12 cellular contexts compared by ENCODE assay signal in the genomic region with DNA sequence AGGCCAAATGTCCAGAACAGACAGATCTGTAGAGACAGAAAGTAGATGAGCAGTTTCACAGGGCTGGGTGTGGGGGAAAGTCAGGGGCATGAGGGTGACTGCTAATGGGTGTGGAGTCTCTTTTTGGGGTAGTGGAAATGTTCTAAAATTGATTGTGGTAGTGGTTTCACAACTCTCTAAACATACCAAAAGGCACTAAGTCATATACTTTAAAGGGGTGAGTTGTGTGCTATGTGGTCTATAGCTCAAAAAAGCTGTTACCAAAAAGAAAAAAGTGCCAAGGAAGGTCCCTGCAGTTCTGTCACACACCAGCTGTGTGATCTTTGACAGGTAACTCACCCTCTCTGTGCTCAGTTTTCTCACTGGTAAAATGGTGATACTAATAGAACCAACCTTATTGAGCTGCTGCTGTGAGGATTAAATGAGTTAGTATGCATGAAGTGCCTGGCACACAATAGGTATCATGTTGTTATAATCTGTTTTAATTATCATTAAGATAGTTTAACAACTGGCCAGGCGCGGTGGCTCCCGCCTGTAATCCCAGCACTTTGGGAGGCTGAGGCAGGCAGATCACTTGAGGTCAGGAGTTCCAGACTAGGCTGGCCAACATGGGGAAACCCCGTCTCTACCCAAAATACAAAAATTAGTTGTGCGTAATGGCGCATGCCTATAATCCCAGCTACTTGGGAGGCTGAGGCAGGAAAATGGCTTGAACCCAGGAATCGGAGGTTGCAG. TPM values are rescaled to one million over a fixed set of nuclear protein-coding genes. Genes with fewer than 3 reads are reported as not detected.
A peak's percentile ranks its signal among the peaks of the same experiment; 100 is the strongest.
DNase-seq lines count a peak whose midpoint lies in the region; ATAC-seq, FAIRE-seq and TF ChIP-seq lines count a peak whose summit lies in the region.
"Had no signal": no experiment of that assay in that cellular context is flagged by ENCODE, and none has a peak within 500 bp of the region (broad histone marks: within the 10 kb centered on the region; RNA-seq: fewer than 3 reads in every experiment).

No MANE protein-coding gene starts in this region.

- H3K4me3 ChIP-seq in GM06990 (replicated peaks; ENCODE audit: low read depth, low read length) (no peak overlapping the region), GM12878 (no peak overlapping the region), WERI-Rb-1 (ENCODE audit: low read depth, low read length) (no peak overlapping the region), SK-N-SH (ENCODE audit: low read depth in 2 of 2, low read length in 1 of 2) (no peak overlapping the region)
- H3K4me3 ChIP-seq: GM23338, right lobe of liver had no signal

- peak; percentile 50 for DNase-seq in GM06990 (ENCODE audit: extremely low read depth, insufficient read length)
- no peak for DNase-seq in GM12878 (ENCODE audit: low read depth, low spot score)
- DNase-seq in 8988T: no peak
- DNase-seq in WERI-Rb-1: no peak
- no peak for DNase-seq in NCI-H524 treated with DMSO at 0.1 percent for 48 hours (lab: John Stamatoyannopoulos, UW)
- no peak for DNase-seq in SK-N-SH
- DNase-seq: Caco-2, right lobe of liver had no signal

- BruUV-seq in GM12878 (replicated peaks; lab: Mats Ljungman, UMichigan): no TSS peak

- TF ChIP-seq CTCF in GM06990 (IDR thresholded peaks at IDR 0.05; ENCODE audit: insufficient read depth, low read length, poor library complexity, severe bottlenecking): no peak
- no peak for TF ChIP-seq CTCF in GM12878 (IDR thresholded peaks at IDR 0.05 in 2 of 3, conservative IDR thresholded peaks at IDR 0.05 in 1 of 3; ENCODE audit: control insufficient read depth in 2 of 3, extremely low read depth in 1 of 3, insufficient read depth in 1 of 3, low read depth in 3 of 3, low read length in 3 of 3)
- no peak for TF ChIP-seq CTCF in WERI-Rb-1 (IDR thresholded peaks at IDR 0.05; ENCODE audit: low read depth, low read length)
- no peak for TF ChIP-seq CTCF in SK-N-SH (IDR thresholded peaks at IDR 0.05)

- no peaks in the 10 kb centered on the region for H3K9me2 ChIP-seq in SK-N-SH

- TF ChIP-seq EP300 in GM12878 (IDR thresholded peaks at IDR 0.05; ENCODE audit: borderline replicate concordance in 1 of 2, control insufficient read depth in 1 of 2, low read depth in 2 of 2, low read length in 2 of 2) (0 out of 4 replicates have a peak, but pooled peaks of 1 of the 2 experiments have one; percentile 38), SK-N-SH (IDR thresholded peaks at IDR 0.05; ENCODE audit: borderline replicate concordance in 1 of 2, low read depth in 1 of 2, low read length in 1 of 2) (no peak)

- peaks cover 6% of the 10 kb centered on the region for H3K4me1 ChIP-seq in GM12878 (ENCODE audit: control insufficient read depth, insufficient read depth, low read length)
- no peaks in the 10 kb centered on the region for H3K4me1 ChIP-seq in SK-N-SH (ENCODE audit: control insufficient read depth in 1 of 2, insufficient read depth in 2 of 2, low read depth in 1 of 2, low read length in 1 of 2)
- H3K4me1 ChIP-seq: Caco-2, right lobe of liver had no signal

- TF ChIP-seq RAD21 in GM12878 (IDR thresholded peaks at IDR 0.05; ENCODE audit: insufficient read depth, low read depth, low read length) (no peak), SK-N-SH (IDR thresholded peaks at IDR 0.05; ENCODE audit: low read length) (no peak)

- TF ChIP-seq POLR2A in GM12878 (IDR thresholded peaks at IDR 0.05; ENCODE audit: low read depth, low read length): no peak

- RAD21 ChIA-PET in GM12878 (lab: Charles Lee; ENCODE audit: unreplicated experiment): interaction anchor here (0.9 to 2.4 kb wide), 5 partner anchors 10 to 32 kb away, joined by 3 to 11 read pairs (median 4); partner anchors contain the start of gene ITGAX

- H3K27me3 ChIP-seq in GM06990 (replicated peaks; ENCODE audit: control insufficient read depth, insufficient read depth, low read length): no peaks in the 10 kb centered on the region
- no peaks in the 10 kb centered on the region for H3K27me3 ChIP-seq in GM12878 (replicated peaks in 1 of 2; ENCODE audit: control insufficient read depth in 2 of 2, insufficient read depth in 2 of 2, low read length in 1 of 2)
- peaks cover 30% of the 10 kb centered on the region for H3K27me3 ChIP-seq in WERI-Rb-1 (ENCODE audit: insufficient read depth, low read depth, severe bottlenecking)
- H3K27me3 ChIP-seq in SK-N-SH (ENCODE audit: insufficient read depth): peaks cover 54% of the 10 kb centered on the region
- H3K27me3 ChIP-seq: right lobe of liver had no signal

- H3K9ac ChIP-seq in GM12878 (ENCODE audit: control insufficient read depth, insufficient read depth, low read length): no peak overlapping the region
- no peak overlapping the region for H3K9ac ChIP-seq in SK-N-SH

- 85% methylated on average over 7 of the region's 7 CpGs for WGBS in GM12878 (ENCODE audit: insufficient coverage, insufficient replicate concordance, low lambda C conversion rate, missing lambda C conversion rate)
- 25% methylated on average over 7 of the region's 7 CpGs for WGBS in SK-N-SH (ENCODE audit: low lambda C conversion rate)

- H3K9me3 ChIP-seq in GM12878 (replicated peaks; ENCODE audit: control insufficient read depth, insufficient read depth, low read length) (no peaks in the 10 kb centered on the region), WERI-Rb-1 (ENCODE audit: severe bottlenecking) (peaks cover 2% of the 10 kb centered on the region), SK-N-SH (no peaks in the 10 kb centered on the region)
- H3K9me3 ChIP-seq: Caco-2, right lobe of liver had no signal

- H3K4me2 ChIP-seq in GM12878 (ENCODE audit: control insufficient read depth, insufficient read depth) (no peak overlapping the region), SK-N-SH (no peak overlapping the region)
- H3K4me2 ChIP-seq: GM23338 had no signal

- peak; percentile 77 for ATAC-seq in GM18868 (IDR thresholded peaks at IDR 0.05; ENCODE audit: unreplicated experiment)
- ATAC-seq in HG03442 (IDR thresholded peaks at IDR 0.05; ENCODE audit: unreplicated experiment): peak; percentile 81
- peak; percentile 95 for ATAC-seq in GM12878
- ATAC-seq: GM23338 had no signal

- H3K27ac ChIP-seq in GM12878 (ENCODE audit: control insufficient read depth, insufficient read depth): no peak overlapping the region
- no peak overlapping the region for H3K27ac ChIP-seq in WERI-Rb-1
- H3K27ac ChIP-seq in SK-N-SH (ENCODE audit: low read depth in 2 of 2, low read length in 1 of 2): no peak overlapping the region
- H3K27ac ChIP-seq: right lobe of liver had no signal

- intact Hi-C loops in GM12878 (cut with micrococcal nuclease; ENCODE audit: unreplicated experiment): no loop called here

- H3F3A ChIP-seq in SK-N-SH (replicated peaks; ENCODE audit: insufficient read depth): no peaks in the 10 kb centered on the region

- POLR2A ChIA-PET in GM12878 (lab: Charles Lee): interaction anchor here (0.5 to 1.5 kb wide), 4 partner anchors 20 to 248 kb away, joined by 3 to 5 read pairs (median 4); partner anchors contain the start of gene KAT8
- POLR2A ChIA-PET in SK-N-SH (lab: Yijun Ruan, JAX): no interaction called here

- H3K36me3 ChIP-seq in GM06990 (ENCODE audit: control insufficient read depth, insufficient read depth, low read length) (no peaks in the 10 kb centered on the region), GM12878 (ENCODE audit: control insufficient read depth in 2 of 2, insufficient read depth in 2 of 2, low read length in 1 of 2) (no peaks in the 10 kb centered on the region), WERI-Rb-1 (no peaks in the 10 kb centered on the region), SK-N-SH (replicated peaks in 1 of 2; ENCODE audit: control insufficient read depth in 1 of 2, insufficient read depth in 2 of 2, low read length in 1 of 2) (no peaks in the 10 kb centered on the region)
- H3K36me3 ChIP-seq: right lobe of liver had no signal

- H3K79me2 ChIP-seq in GM12878 (ENCODE audit: control insufficient read depth, insufficient read depth, low read length) (no peaks in the 10 kb centered on the region), SK-N-SH (ENCODE audit: insufficient read depth) (no peaks in the 10 kb centered on the region)

- H4K20me1 ChIP-seq in GM12878 (ENCODE audit: control insufficient read depth, insufficient read depth): no peaks in the 10 kb centered on the region
- no peaks in the 10 kb centered on the region for H4K20me1 ChIP-seq in SK-N-SH (ENCODE audit: insufficient read depth)

- SMC1A ChIA-PET in GM12878 (lab: Charles Lee; ENCODE audit: uncharacterized antibody, unreplicated experiment): interaction anchor here (1.0 to 2.0 kb wide), 6 partner anchors 10 to 73 kb away, joined by 3 to 7 read pairs (median 3); partner anchors contain the start of gene ITGAX

- no peak overlapping the region for H2AFZ ChIP-seq in GM12878 (ENCODE audit: control insufficient read depth, low read depth, low read length)
- H2AFZ ChIP-seq in SK-N-SH (ENCODE audit: low read depth): no peak overlapping the region
- H2AFZ ChIP-seq: GM23338 had no signal

- peak; percentile 52 for FAIRE-seq in GM12878 (lab: Jason Lieb, UNC)

- CTCF ChIA-PET in GM12878 (lab: Yijun Ruan, JAX) (interaction anchor here (0.7 to 1.6 kb wide), 4 partner anchors 17 to 181 kb away, joined by 3 to 7 read pairs (median 4); no protein-coding TSS in a partner anchor), SK-N-SH (lab: Yijun Ruan, JAX) (no interaction called here)

- in situ Hi-C loops in GM12878 (cut with MboI): no loop called here

RNA-seq across cellular contexts. Expression of gene ITGAX, which starts 10.3 kb away (rescaled TPM):
- total RNA-seq in GM12878 (2013; cell fraction: nucleolus; rRNA removed): 288 and 299 TPM in 2 replicates
- total RNA-seq in GM12878 (2014; rRNA removed): 22.6 and 23.9 TPM in 2 replicates
- 15.8 and 16.0 TPM in 2 replicates for total RNA-seq in GM12878 (2014; rRNA removed; fragmentation: Illumina TruSeq; extraction: Trizol)
- 30.0 and 37.9 TPM in 2 replicates for total RNA-seq in GM12878 (2021)
- polyA plus RNA-seq in GM12878 (2011; ENCODE audit: low read depth): 9.6 TPM
- polyA plus RNA-seq in GM12878 (2011; rRNA removed): 11.9 and 19.8 TPM in 2 replicates
- 16.5 and 19.7 TPM in 2 replicates for polyA plus RNA-seq in GM12878 (2011; cell fraction: cytosol; rRNA removed)
- 121 and 147 TPM in 2 replicates for polyA plus RNA-seq in GM12878 (2011; cell fraction: nucleus; rRNA removed)
- polyA plus RNA-seq in GM12878 (2012): 11.0 and 15.6 TPM in 2 replicates
- polyA plus RNA-seq in GM12878 (2014; fragmentation: Illumina TruSeq; extraction: Trizol): 15.3 and 21.0 TPM in 2 replicates
- polyA plus RNA-seq in GM12878 (2014; fragmentation: Nextera tagmentation; extraction: Ambion mirVana): 1 to 10 TPM; 1.6 to 3.2 TPM
- 37.4 and 42.9 TPM in 2 replicates for polyA plus RNA-seq in GM12878 (2014; rRNA removed)
- polyA plus RNA-seq in GM12878 (2016; fragmentation: Nextera tagmentation; extraction: Ambion mirVana): 1 to 10 TPM; 2.0 to 2.7 TPM
- 33.4 and 47.6 TPM in 2 replicates for polyA minus RNA-seq in GM12878 (2011; rRNA and poly(A)+ RNA removed)
- polyA minus RNA-seq in GM12878 (2011; cell fraction: cytosol; rRNA and poly(A)+ RNA removed): 11.9 and 15.5 TPM in 2 replicates
- 62.6 and 81.1 TPM in 2 replicates for polyA minus RNA-seq in GM12878 (2011; cell fraction: nucleus; rRNA and poly(A)+ RNA removed)
- polyA plus RNA-seq in SK-N-SH (2012; rRNA removed): 0.44 and 0.66 TPM in 2 replicates
- polyA plus RNA-seq in SK-N-SH (2012; cell fraction: cytosol; rRNA removed): 0.30 and 0.38 TPM in 2 replicates
- polyA plus RNA-seq in SK-N-SH (2012; cell fraction: nucleus; rRNA removed): 0.81 and 1.3 TPM in 2 replicates
- total RNA-seq: Caco-2, GM23338 had no signal
- polyA plus RNA-seq: GM23338 had no signal

RNA-seq across cellular contexts. Expression of gene ITGAD, which starts 27.8 kb away (rescaled TPM):
- total RNA-seq in GM12878 (2013; cell fraction: nucleolus; rRNA removed): 2.4 and 2.7 TPM in 2 replicates
- 2.4 and 2.7 TPM in 2 replicates for total RNA-seq in GM12878 (2014; rRNA removed)
- total RNA-seq in GM12878 (2014; rRNA removed; fragmentation: Illumina TruSeq; extraction: Trizol): 1.5 TPM in 2 replicates
- 4.0 and 4.8 TPM in 2 replicates for total RNA-seq in GM12878 (2021)
- not detected for polyA plus RNA-seq in GM12878 (2011; ENCODE audit: low read depth)
- polyA plus RNA-seq in GM12878 (2011; rRNA removed): 2.1 and 3.6 TPM in 2 replicates
- 2.5 and 2.7 TPM in 2 replicates for polyA plus RNA-seq in GM12878 (2011; cell fraction: cytosol; rRNA removed)
- polyA plus RNA-seq in GM12878 (2011; cell fraction: nucleus; rRNA removed): 12.8 and 18.9 TPM in 2 replicates
- polyA plus RNA-seq in GM12878 (2012): 0.05 and 0.10 TPM in 2 replicates
- 0.96 and 1.3 TPM in 2 replicates for polyA plus RNA-seq in GM12878 (2014; fragmentation: Illumina TruSeq; extraction: Trizol)
- polyA plus RNA-seq in GM12878 (2014; fragmentation: Nextera tagmentation; extraction: Ambion mirVana): under 1 TPM; 0.29 to 0.31 TPM
- 3.1 and 3.3 TPM in 2 replicates for polyA plus RNA-seq in GM12878 (2014; rRNA removed)
- polyA plus RNA-seq in GM12878 (2016; fragmentation: Nextera tagmentation; extraction: Ambion mirVana): under 1 TPM; 0.81 to 0.92 TPM
- 3.4 and 5.2 TPM in 2 replicates for polyA minus RNA-seq in GM12878 (2011; rRNA and poly(A)+ RNA removed)
- polyA minus RNA-seq in GM12878 (2011; cell fraction: cytosol; rRNA and poly(A)+ RNA removed): 0.80 and 1.0 TPM in 2 replicates
- polyA minus RNA-seq in GM12878 (2011; cell fraction: nucleus; rRNA and poly(A)+ RNA removed): 6.0 and 6.7 TPM in 2 replicates
- polyA plus RNA-seq in SK-N-SH (2012; rRNA removed): not detected in 2 replicates
- not detected in 2 replicates for polyA plus RNA-seq in SK-N-SH (2012; cell fraction: cytosol; rRNA removed)
- not detected in 2 replicates for polyA plus RNA-seq in SK-N-SH (2012; cell fraction: nucleus; rRNA removed)
- total RNA-seq: Caco-2, epithelial cell of proximal tubule, GM23338 had no signal
- polyA plus RNA-seq: GM23338 had no signal
